Comparison of ENCODE assay signal across 13 cellular contexts in genomic region chr21:35020902-35021301, GRCh38. TPM values are rescaled to one million over a fixed set of nuclear protein-coding genes. Genes with fewer than 3 reads are reported as not detected.
DNase-seq lines count a peak whose midpoint lies in the region; ATAC-seq and TF ChIP-seq lines count a peak whose summit lies in the region.
"Had no signal": no experiment of that assay in that cellular context is flagged by ENCODE, and none has a peak within 500 bp of the region (broad histone marks: within the 10 kb centered on the region; RNA-seq: fewer than 3 reads in every experiment).

No MANE protein-coding gene starts in this region.

- no peaks in the 10 kb centered on the region for H3K9me3 Mint-ChIP-seq in endodermal cell
- H3K9me3 Mint-ChIP-seq in stimulated activated naive CD8-positive, alpha-beta T cell treated with anti-CD3 and anti-CD28 coated beads, Interleukin-15, amount 100 ng/mL, for 72 hours, result peaks cover 0 to 3% of the 10 kb centered on the region in 2 donors

- H3K27me3 Mint-ChIP-seq in endodermal cell (ENCODE audit: insufficient read depth), result peaks cover 8% of the 10 kb centered on the region
- no peaks in the 10 kb centered on the region for H3K27me3 Mint-ChIP-seq in stimulated activated naive CD8-positive, alpha-beta T cell treated with anti-CD3 and anti-CD28 coated beads, Interleukin-15, amount 100 ng/mL, for 72 hours

- in situ Hi-C loops in mammary epithelial cell (cut with MboI; ENCODE audit: low sequenced_read_pairs in 2 of 2), result no loop called here

- BruUV-seq in mammary epithelial cell (replicated peaks; lab: Mats Ljungman, UMichigan), result no TSS peak

- H3K4me3 Mint-ChIP-seq in endodermal cell, result no peak overlapping the region
- peak overlapping the region; percentile 13 to 38 for H3K4me3 Mint-ChIP-seq in stimulated activated naive CD8-positive, alpha-beta T cell treated with anti-CD3 and anti-CD28 coated beads, Interleukin-15, amount 100 ng/mL, for 72 hours

- H3K9ac ChIP-seq in mammary epithelial cell (ENCODE audit: insufficient read depth, low read length) (no peak overlapping the region), OCI-LY3 (ENCODE audit: low read length) (no peak overlapping the region), endodermal cell (ENCODE audit: extremely low read depth, low read length, poor library complexity, severe bottlenecking) (no peak overlapping the region)

- peaks cover 4% of the 10 kb centered on the region for H3K79me2 ChIP-seq in mammary epithelial cell (ENCODE audit: insufficient read depth, low read length)
- peaks cover 40% of the 10 kb centered on the region for H3K79me2 ChIP-seq in OCI-LY3 (ENCODE audit: low read length)

- no peak for TF ChIP-seq POLR2A in breast epithelium (IDR thresholded peaks at IDR 0.05)

- H4K20me1 ChIP-seq in mammary epithelial cell (ENCODE audit: insufficient read depth, low read length) (no peaks in the 10 kb centered on the region), OCI-LY3 (ENCODE audit: insufficient read depth, low read length) (peaks cover 81% of the 10 kb centered on the region)

- CTCF ChIA-PET in mammary epithelial cell (lab: Charles Lee; ENCODE audit: low non-redundant PET), result no interaction called here

- DNase-seq in mammary epithelial cell (peak; percentile 51), breast epithelium (ENCODE audit: low spot score in 2 of 2) (no peak), endodermal cell (peak; percentile 2), NOMO-1 (lab: John Stamatoyannopoulos, UW; ENCODE audit: unreplicated experiment in 2 of 2) (no peak), activated gamma-delta T cell (lab: John Stamatoyannopoulos, UW) (no peak)
- peak in 1 of 2 donors; percentile 10 for DNase-seq in stimulated activated naive CD8-positive, alpha-beta T cell treated with anti-CD3 and anti-CD28 coated beads, Interleukin-15, amount 100 ng/mL, for 72 hours
- DNase-seq: GOT3; mesenchymal stem cell; NCI-H1930; posterior cingulate gyrus; stimulated activated CD4-positive, alpha-beta T cell treated with anti-CD3 and anti-CD28 coated beads, Interleukin-1b, Interleukin-23, amount 100 ng/mL, for 48 hours had no signal

- H3K4me1 ChIP-seq in mammary epithelial cell (ENCODE audit: insufficient read depth, low read length) (peaks cover 4% of the 10 kb centered on the region), breast epithelium (no peaks in the 10 kb centered on the region), OCI-LY3 (ENCODE audit: low read length) (peaks cover 47% of the 10 kb centered on the region), endodermal cell (ENCODE audit: control insufficient read depth, insufficient read depth, low read length) (peaks cover 4% of the 10 kb centered on the region)

- dilution Hi-C loops in mammary epithelial cell (cut with HindIII; ENCODE audit: low sequenced_read_pairs), result no loop called here

- H3K27ac ChIP-seq in mammary epithelial cell (ENCODE audit: insufficient read depth, low read depth, low read length), result no peak overlapping the region
- no peak overlapping the region for H3K27ac ChIP-seq in breast epithelium
- H3K27ac ChIP-seq in OCI-LY3 (ENCODE audit: low read length), result no peak overlapping the region
- no peak overlapping the region for H3K27ac ChIP-seq in endodermal cell (ENCODE audit: low read depth, low read length)

- peak; percentile 41 for ATAC-seq in stimulated activated naive CD8-positive, alpha-beta T cell treated with anti-CD3 and anti-CD28 coated beads, Interleukin-15, amount 100 ng/mL, for 72 hours
- ATAC-seq in HG03108 (IDR thresholded peaks at IDR 0.05; ENCODE audit: unreplicated experiment), result no peak

- no peaks in the 10 kb centered on the region for H3K36me3 ChIP-seq in mammary epithelial cell (ENCODE audit: insufficient read depth, low read length)
- H3K36me3 ChIP-seq in breast epithelium, result no peaks in the 10 kb centered on the region
- peaks cover 19% of the 10 kb centered on the region for H3K36me3 ChIP-seq in OCI-LY3 (replicated peaks; ENCODE audit: low read depth, low read length)
- H3K36me3 ChIP-seq in endodermal cell (ENCODE audit: control insufficient read depth, insufficient read depth, low read length), result no peaks in the 10 kb centered on the region

- 90% methylated on average over 1 of the region's 1 CpG for whole genome bisulfite sequencing in mammary epithelial cell (ENCODE audit: low coverage, missing lambda C conversion rate)
- 88% methylated on average over 1 of the region's 1 CpG; no CpG with 5 or more reads in 1 of the 2 experiments for WGBS in endodermal cell (ENCODE audit: insufficient coverage in 1 of 2, insufficient read length in 1 of 2), 2 experiments

- no peak overlapping the region for H3K4me2 ChIP-seq in mammary epithelial cell (ENCODE audit: insufficient read depth, low read depth, low read length)
- H3K4me2 ChIP-seq in OCI-LY3 (ENCODE audit: low read length), result peak overlapping the region; percentile 72

- H3K4me1 Mint-ChIP-seq in endodermal cell, result peaks cover 45% of the 10 kb centered on the region
- H3K4me1 Mint-ChIP-seq in stimulated activated naive CD8-positive, alpha-beta T cell treated with anti-CD3 and anti-CD28 coated beads, Interleukin-15, amount 100 ng/mL, for 72 hours, result peaks cover 87% of the 10 kb centered on the region

- TF ChIP-seq CTCF in mammary epithelial cell (conservative IDR thresholded peaks at IDR 0.05 in 1 of 2, IDR thresholded peaks at IDR 0.05 in 1 of 2; ENCODE audit: extremely low read depth in 1 of 2, insufficient read depth in 1 of 2, low read depth in 1 of 2, low read length in 2 of 2) (no peak), breast epithelium (IDR thresholded peaks at IDR 0.05) (no peak), OCI-LY3 (IDR thresholded peaks at IDR 0.05; ENCODE audit: low read depth, low read length) (no peak), endodermal cell (conservative IDR thresholded peaks at IDR 0.05) (no peak)

- no peaks in the 10 kb centered on the region for H3K9me3 ChIP-seq in mammary epithelial cell (replicated peaks; ENCODE audit: insufficient read depth, low read length)
- H3K9me3 ChIP-seq in breast epithelium, result no peaks in the 10 kb centered on the region
- no peaks in the 10 kb centered on the region for H3K9me3 ChIP-seq in OCI-LY3 (ENCODE audit: insufficient read depth, low read length)
- no peaks in the 10 kb centered on the region for H3K9me3 ChIP-seq in endodermal cell (ENCODE audit: control insufficient read depth, low read length)

- H3K36me3 Mint-ChIP-seq in endodermal cell (ENCODE audit: low read depth), result no peaks in the 10 kb centered on the region

- no peak overlapping the region for H3K4me3 ChIP-seq in mammary epithelial cell (replicated peaks in 1 of 3; ENCODE audit: insufficient read depth in 1 of 3, low read depth in 2 of 3, low read length in 3 of 3)
- H3K4me3 ChIP-seq in breast epithelium, result no peak overlapping the region
- H3K4me3 ChIP-seq in OCI-LY3 (ENCODE audit: low read length), result peak overlapping the region; percentile 48; the same call in 1 of the 2 replicates
- H3K4me3 ChIP-seq in endodermal cell (ENCODE audit: low read length), result no peak overlapping the region

- H3K27ac Mint-ChIP-seq in endodermal cell, result no peak overlapping the region
- no peak overlapping the region for H3K27ac Mint-ChIP-seq in stimulated activated naive CD8-positive, alpha-beta T cell treated with anti-CD3 and anti-CD28 coated beads, Interleukin-15, amount 100 ng/mL, for 72 hours

- intact Hi-C loops in mammary epithelial cell (cut with micrococcal nuclease) (no loop called here), breast epithelium (cut with DNase I; ENCODE audit: low total_unique reads) (no loop called here)

- H3K27me3 ChIP-seq in mammary epithelial cell (ENCODE audit: insufficient read depth, low read length) (no peaks in the 10 kb centered on the region), breast epithelium (no peaks in the 10 kb centered on the region), OCI-LY3 (ENCODE audit: low read depth, low read length) (peaks cover 12% of the 10 kb centered on the region; the same call in 1 of the 2 replicates), endodermal cell (ENCODE audit: control insufficient read depth, insufficient read depth, low read length, poor library complexity, severe bottlenecking) (peaks cover 13% of the 10 kb centered on the region)

- H2AFZ ChIP-seq in mammary epithelial cell (ENCODE audit: low read depth, low read length), result no peak overlapping the region
- no peak overlapping the region for H2AFZ ChIP-seq in OCI-LY3 (ENCODE audit: low read depth, low read length)

RNA-seq across cellular contexts. Expression of gene RUNX1, which starts 28.2 kb away (rescaled TPM):
- total RNA-seq in mammary epithelial cell, result 100 to 1,000 TPM; 126 to 133 TPM
- 45.8 TPM for polyA plus RNA-seq in mammary epithelial cell
- 102 TPM for polyA minus RNA-seq in mammary epithelial cell
- 100 to 1,000 TPM in 2 of 3 donors, 10 to 100 TPM in 1; 24.8 to 165 (median 127) TPM for total RNA-seq in breast epithelium
- total RNA-seq in endodermal cell, result 1 to 10 TPM in 1 of 2 donors, under 1 TPM in 1; 0.31 to 2.8 TPM
- polyA plus RNA-seq in endodermal cell (2013, experiment 1 of 2), result 0.50 TPM
- 1.0 TPM for polyA plus RNA-seq in endodermal cell (2013, experiment 2 of 2)

Comparison
In these comparisons a context has a peak if more than half of its experiments do, and no peak if none do; other contexts are left out.
1. DNase-seq: peak in mammary epithelial cell (single experiment) and endodermal cell (single experiment); none in breast epithelium (0 of 2), NOMO-1 (0 of 2) and activated gamma-delta T cell (single experiment).
2. RNA of gene RUNX1, which starts 28.2 kb away (total RNA-seq): 126 to 133 TPM in mammary epithelial cell and 24.8 to 165 TPM in breast epithelium; 0.31 to 2.8 TPM in endodermal cell; every median in the first group is over 4 times any median in the second.